In the genomic region with DNA sequence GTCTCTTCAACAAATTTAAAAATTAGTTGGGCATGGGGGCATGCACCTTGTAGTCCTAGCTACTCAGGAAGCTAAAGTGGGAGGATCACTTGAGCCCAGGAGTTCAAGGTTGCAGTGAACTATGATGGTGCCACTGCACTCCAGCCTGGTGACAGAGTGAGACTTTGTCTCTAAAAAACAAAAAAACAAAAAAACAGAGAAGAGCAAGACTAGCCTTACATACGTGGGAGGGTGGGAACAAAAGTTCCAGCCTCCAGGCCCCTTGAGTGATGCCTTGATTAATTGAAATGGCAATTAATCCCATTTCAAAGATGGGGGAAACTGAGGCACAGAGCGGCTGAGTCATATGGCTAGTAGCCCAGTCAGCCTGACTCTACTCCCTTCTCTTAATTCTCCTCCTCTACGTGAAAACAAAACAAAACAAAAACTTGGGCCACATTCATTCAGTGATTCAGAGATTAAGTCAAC, we compare ENCODE assay signal across 19 cellular contexts. TPM values are rescaled to one million over a fixed set of nuclear protein-coding genes. Genes with fewer than 3 reads are reported as not detected.
"Had no signal": no experiment of that assay in that cellular context is flagged by ENCODE, and none has a peak within 500 bp of the region (broad histone marks: within the 10 kb centered on the region; RNA-seq: fewer than 3 reads in every experiment).

No MANE protein-coding gene starts in this region.

- H3K4me3 ChIP-seq: left lung, prostate gland, tibial nerve had no signal

- H3K9me3 ChIP-seq: left lung, prostate gland, tibial nerve had no signal

- H3K36me3 Mint-ChIP-seq: activated naive CD8-positive, alpha-beta T cell treated with anti-CD3 and anti-CD28 coated beads for 36 hours; immature natural killer cell; naive thymus-derived CD8-positive, alpha-beta T cell; T-cell had no signal

- H3K9me3 Mint-ChIP-seq: activated CD4-positive, alpha-beta T cell treated with anti-CD3 and anti-CD28 coated beads, Interleukin-2, amount 10 ng/mL, durations not matched to agents 7 days and 5 days; activated naive CD8-positive, alpha-beta T cell treated with anti-CD3 and anti-CD28 coated beads for 36 hours; immature natural killer cell; naive thymus-derived CD8-positive, alpha-beta T cell; stimulated activated naive CD8-positive, alpha-beta T cell treated with anti-CD3 and anti-CD28 coated beads, Interleukin-15, Interleukin-2, amounts not matched to agents 100 ng/mL and 50 ng/mL, for 24 hours; T-cell; T-helper 2 cell treated with Interferon-gamma antibody and Interleukin-4, amounts not matched to agents 5 μg/mL and 100 μg/mL, for 36 hours had no signal

- H3K27ac ChIP-seq: foreskin keratinocyte, left lung, prostate gland, tibial nerve, WERI-Rb-1 had no signal

- H3K36me3 ChIP-seq: left lung, prostate gland, tibial nerve had no signal

- H3K27ac Mint-ChIP-seq: activated CD4-positive, alpha-beta T cell treated with anti-CD3 and anti-CD28 coated beads, Interleukin-2, amount 10 ng/mL, durations not matched to agents 7 days and 5 days; activated CD8-positive, alpha-beta T cell treated with anti-CD3 and anti-CD28 coated beads, Interleukin-2, amount 10 ng/mL, durations not matched to agents 7 days and 5 days; activated naive CD8-positive, alpha-beta T cell treated with anti-CD3 and anti-CD28 coated beads for 36 hours; immature natural killer cell; T-cell; T-helper 2 cell treated with Interferon-gamma antibody and Interleukin-4, amounts not matched to agents 5 μg/mL and 100 μg/mL, for 36 hours had no signal

- H3K4me1 ChIP-seq: foreskin keratinocyte had no signal

- ATAC-seq: activated CD8-positive, alpha-beta T cell treated with anti-CD3 and anti-CD28 coated beads, Interleukin-2, amount 10 ng/mL, durations not matched to agents 7 days and 5 days; foreskin keratinocyte; left lung; naive thymus-derived CD8-positive, alpha-beta T cell; T-cell had no signal

- H3K4me3 Mint-ChIP-seq: activated CD4-positive, alpha-beta T cell treated with anti-CD3 and anti-CD28 coated beads, Interleukin-2, amount 10 ng/mL, durations not matched to agents 7 days and 5 days; activated CD8-positive, alpha-beta T cell treated with anti-CD3 and anti-CD28 coated beads, Interleukin-2, amount 10 ng/mL, durations not matched to agents 7 days and 5 days; activated naive CD8-positive, alpha-beta T cell treated with anti-CD3 and anti-CD28 coated beads for 36 hours; immature natural killer cell; naive thymus-derived CD8-positive, alpha-beta T cell; stimulated activated naive CD8-positive, alpha-beta T cell treated with anti-CD3 and anti-CD28 coated beads, Interleukin-15, Interleukin-2, amounts not matched to agents 100 ng/mL and 50 ng/mL, for 24 hours; T-cell; T-helper 2 cell treated with Interferon-gamma antibody and Interleukin-4, amounts not matched to agents 5 μg/mL and 100 μg/mL, for 36 hours had no signal

- DNase-seq: activated CD4-positive, alpha-beta T cell treated with anti-CD3 and anti-CD28 coated beads, Interleukin-2, amount 10 ng/mL, durations not matched to agents 7 days and 5 days; activated CD4-positive, CD25-positive, alpha-beta regulatory T cell treated with anti-CD3 and anti-CD28 coated beads, Interleukin-2, amount 50 U/mL, for 72 hours; activated CD8-positive, alpha-beta T cell treated with anti-CD3 and anti-CD28 coated beads, Interleukin-2, amount 10 ng/mL, durations not matched to agents 7 days and 5 days; activated naive CD8-positive, alpha-beta T cell treated with anti-CD3 and anti-CD28 coated beads for 36 hours; activated T-cell treated with anti-CD3 and anti-CD28 coated beads, Interleukin-2, amount 50 U/mL, for 1 hour; immature natural killer cell; left lung; naive thymus-derived CD8-positive, alpha-beta T cell; stimulated activated CD4-positive, alpha-beta T cell treated with anti-CD3 and anti-CD28 coated beads, Interleukin-12 subunit alpha, Interleukin-12 subunit beta, amount 100 ng/mL, for 4 hours; stimulated activated CD4-positive, alpha-beta T cell treated with anti-CD3 and anti-CD28 coated beads, Interleukin-4, amount 100 ng/mL, for 4 hours; substantia nigra; T-cell; WERI-Rb-1 had no signal

- H3K4me1 Mint-ChIP-seq: activated naive CD8-positive, alpha-beta T cell treated with anti-CD3 and anti-CD28 coated beads for 36 hours; immature natural killer cell had no signal

RNA-seq across cellular contexts. Expression of a gene that starts 3.3 kb away (rescaled TPM):
- total RNA-seq: fibroblast of lung had no signal
